ENCODE assay signal across 15 cellular contexts in the genomic region with DNA sequence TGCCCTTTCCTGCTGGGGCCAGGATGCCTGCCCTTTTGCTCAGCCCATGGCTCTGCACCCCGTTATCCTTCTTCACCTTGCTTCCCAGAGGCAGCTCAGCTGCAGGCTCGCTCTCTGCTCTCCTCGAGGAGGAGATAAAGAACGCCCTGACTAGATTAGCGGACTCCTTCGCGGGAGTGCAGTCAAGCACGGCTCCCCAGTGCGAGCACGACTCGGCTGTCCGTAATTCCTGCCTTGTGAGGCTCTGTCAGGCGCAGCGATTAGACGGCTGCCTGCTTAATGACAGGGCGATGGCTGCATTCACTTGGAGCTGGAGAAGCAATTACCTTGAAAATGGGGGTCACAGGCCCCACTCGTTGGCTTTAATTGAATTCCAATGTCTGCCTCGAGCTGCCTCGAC.
"Had no signal": no experiment of that assay in that cellular context is flagged by ENCODE, and none has a peak within 500 bp of the region (broad histone marks: within the 10 kb centered on the region; RNA-seq: fewer than 3 reads in every experiment).

No MANE protein-coding gene starts in this region.

- H3K4me3 ChIP-seq: body of pancreas, dorsolateral prefrontal cortex, left ventricle myocardium inferior, thyroid gland had no signal

- DNase-seq: activated CD4-positive, alpha-beta memory T cell treated with anti-CD3 and anti-CD28 coated beads for 36 hours; activated CD4-positive, alpha-beta T cell treated with anti-CD3 and anti-CD28 coated beads for 4 hours; activated naive CD4-positive, alpha-beta T cell treated with anti-CD3 and anti-CD28 coated beads for 36 hours; activated T-cell treated with anti-CD3 and anti-CD28 coated beads, Interleukin-2, amount 50 U/mL, for 24 hours; body of pancreas; dorsolateral prefrontal cortex; endodermal cell; foreskin fibroblast; hippocampal formation; left ventricle myocardium inferior; stimulated activated CD8-positive, alpha-beta memory T cell treated with anti-CD3 and anti-CD28 coated beads, Interleukin-4, amount 100 ng/mL, for 48 hours; stimulated activated naive CD4-positive, alpha-beta T cell treated with Interleukin-2 at 50 U/mL for 16 hours; thyroid gland had no signal

- H3K4me3 Mint-ChIP-seq: activated CD4-positive, alpha-beta memory T cell treated with anti-CD3 and anti-CD28 coated beads for 36 hours; activated naive CD4-positive, alpha-beta T cell treated with anti-CD3 and anti-CD28 coated beads for 36 hours; activated T-cell treated with anti-CD3 and anti-CD28 coated beads, Interleukin-2, amount 50 U/mL, for 24 hours; endodermal cell; WTC11 had no signal

- H3K27me3 ChIP-seq: body of pancreas, dorsolateral prefrontal cortex, thyroid gland had no signal

- H3K27ac ChIP-seq: body of pancreas, epithelial cell of prostate, left ventricle myocardium inferior, thyroid gland had no signal

- H3K27ac Mint-ChIP-seq: activated CD4-positive, alpha-beta memory T cell treated with anti-CD3 and anti-CD28 coated beads for 36 hours had no signal

- H3K9me3 Mint-ChIP-seq: activated CD4-positive, alpha-beta memory T cell treated with anti-CD3 and anti-CD28 coated beads for 36 hours; activated naive CD4-positive, alpha-beta T cell treated with anti-CD3 and anti-CD28 coated beads for 36 hours; activated T-cell treated with anti-CD3 and anti-CD28 coated beads, Interleukin-2, amount 50 U/mL, for 24 hours; endodermal cell; WTC11 had no signal

- ATAC-seq: body of pancreas, WTC11 had no signal

- H3K27me3 Mint-ChIP-seq: activated CD4-positive, alpha-beta memory T cell treated with anti-CD3 and anti-CD28 coated beads for 36 hours; activated T-cell treated with anti-CD3 and anti-CD28 coated beads, Interleukin-2, amount 50 U/mL, for 24 hours had no signal

- H3K9me3 ChIP-seq: body of pancreas, left ventricle myocardium inferior, thyroid gland had no signal
